24 cellular contexts compared by ENCODE assay signal in the genomic region with DNA sequence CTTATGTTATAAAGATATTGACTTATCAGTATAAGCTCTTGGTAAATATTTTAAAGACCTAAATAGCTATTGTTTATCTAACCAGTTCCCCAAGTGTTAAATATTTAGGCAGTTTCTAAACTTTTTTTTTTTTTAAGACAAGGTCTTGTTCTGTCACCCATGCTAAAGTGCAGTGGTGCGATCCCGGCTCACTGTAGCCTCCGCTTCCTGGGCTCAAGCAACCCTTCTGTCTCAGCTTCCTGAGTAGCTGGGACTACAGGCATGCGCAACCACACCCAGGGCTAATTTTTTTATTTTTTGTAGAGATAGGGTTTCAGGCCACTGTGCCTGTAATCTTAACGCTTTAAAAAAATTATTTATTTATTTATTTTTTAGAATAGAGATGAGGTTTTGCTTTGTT. TPM values are rescaled to one million over a fixed set of nuclear protein-coding genes. Genes with fewer than 3 reads are reported as not detected.
"Had no signal": no experiment of that assay in that cellular context is flagged by ENCODE, and none has a peak within 500 bp of the region (broad histone marks: within the 10 kb centered on the region; RNA-seq: fewer than 3 reads in every experiment).

No MANE protein-coding gene starts in this region.

- H3K4me1 ChIP-seq: esophagus muscularis mucosa, sigmoid colon, tibial nerve, uterus had no signal

- H3K27ac Mint-ChIP-seq: activated CD4-positive, alpha-beta memory T cell treated with anti-CD3 and anti-CD28 coated beads for 36 hours; activated naive CD8-positive, alpha-beta T cell treated with anti-CD3 and anti-CD28 coated beads for 36 hours; dendritic cell treated with granulocyte-macrophage colony-stimulating factor and Interleukin-4, amounts not matched to agents 40 ng/mL and 50 ng/mL, for 4 days; natural killer cell; WTC11 had no signal

- H3K27me3 Mint-ChIP-seq: activated CD4-positive, alpha-beta memory T cell treated with anti-CD3 and anti-CD28 coated beads for 36 hours; activated naive CD8-positive, alpha-beta T cell treated with anti-CD3 and anti-CD28 coated beads for 36 hours; dendritic cell treated with granulocyte-macrophage colony-stimulating factor and Interleukin-4, amounts not matched to agents 40 ng/mL and 50 ng/mL, for 4 days had no signal

- H3K4me1 Mint-ChIP-seq: activated naive CD8-positive, alpha-beta T cell treated with anti-CD3 and anti-CD28 coated beads for 36 hours; natural killer cell; WTC11 had no signal

- H3K9me3 Mint-ChIP-seq: activated CD4-positive, alpha-beta memory T cell treated with anti-CD3 and anti-CD28 coated beads for 36 hours; activated naive CD8-positive, alpha-beta T cell treated with anti-CD3 and anti-CD28 coated beads for 36 hours; dendritic cell treated with granulocyte-macrophage colony-stimulating factor and Interleukin-4, amounts not matched to agents 40 ng/mL and 50 ng/mL, for 4 days; natural killer cell; WTC11 had no signal

- ATAC-seq: heart right ventricle; natural killer cell; pancreas; stimulated activated naive CD8-positive, alpha-beta T cell treated with anti-CD3 and anti-CD28 coated beads, Interleukin-15, Interleukin-2, amounts not matched to agents 100 U/mL and 50 U/mL, for 24 hours; WTC11 had no signal

- H3K27me3 ChIP-seq: esophagus muscularis mucosa, heart right ventricle, pancreas, sigmoid colon, tibial nerve, uterus had no signal

- H3K36me3 ChIP-seq: esophagus muscularis mucosa, heart right ventricle, pancreas, sigmoid colon, tibial nerve, uterus had no signal

- H3K36me3 Mint-ChIP-seq: activated CD4-positive, alpha-beta memory T cell treated with anti-CD3 and anti-CD28 coated beads for 36 hours; activated naive CD8-positive, alpha-beta T cell treated with anti-CD3 and anti-CD28 coated beads for 36 hours; natural killer cell; WTC11 had no signal

- H3K9me3 ChIP-seq: esophagus muscularis mucosa, heart right ventricle, pancreas, sigmoid colon, tibial nerve, uterus had no signal

- H3K4me3 Mint-ChIP-seq: activated CD4-positive, alpha-beta memory T cell treated with anti-CD3 and anti-CD28 coated beads for 36 hours; activated naive CD8-positive, alpha-beta T cell treated with anti-CD3 and anti-CD28 coated beads for 36 hours; dendritic cell treated with granulocyte-macrophage colony-stimulating factor and Interleukin-4, amounts not matched to agents 40 ng/mL and 50 ng/mL, for 4 days; natural killer cell; WTC11 had no signal

- FAIRE-seq: endothelial cell of umbilical vein, pancreas had no signal

- DNase-seq: activated CD4-positive, alpha-beta memory T cell treated with anti-CD3 and anti-CD28 coated beads for 36 hours; activated CD4-positive, alpha-beta T cell treated with anti-CD3 and anti-CD28 coated beads for 4 hours; activated naive CD4-positive, alpha-beta T cell; activated naive CD8-positive, alpha-beta T cell treated with anti-CD3 and anti-CD28 coated beads for 36 hours; activated T-cell treated with anti-CD3 and anti-CD28 coated beads for 4 hours; amniotic stem cell; effector CD8-positive, alpha-beta T cell; heart right ventricle; mesendoderm; natural killer cell; pancreas; sigmoid colon; stimulated activated CD8-positive, alpha-beta memory T cell treated with anti-CD3 and anti-CD28 coated beads, Interleukin-4, amount 100 ng/mL, for 48 hours; stimulated activated naive CD8-positive, alpha-beta T cell treated with anti-CD3 and anti-CD28 coated beads, Interleukin-15, Interleukin-2, amounts not matched to agents 100 U/mL and 50 U/mL, for 24 hours; substantia nigra; T-helper 2 cell; uterus had no signal

- H3K27ac ChIP-seq: esophagus muscularis mucosa, heart right ventricle, pancreas, sigmoid colon, tibial nerve, uterus had no signal

- H3K4me3 ChIP-seq: esophagus muscularis mucosa, heart right ventricle, pancreas, sigmoid colon, tibial nerve, uterus had no signal

RNA-seq across cellular contexts. Expression of a gene that starts 55.0 kb away (rescaled TPM):
- total RNA-seq: activated CD4-positive, alpha-beta memory T cell treated with anti-CD3 and anti-CD28 coated beads for 36 hours; activated naive CD8-positive, alpha-beta T cell treated with anti-CD3 and anti-CD28 coated beads for 36 hours; cerebellum; endothelial cell of umbilical vein; esophagus muscularis mucosa; heart right ventricle; kidney epithelial cell; sigmoid colon; tibial nerve; WTC11 had no signal
- polyA plus RNA-seq: endothelial cell of umbilical vein, heart right ventricle, pancreas had no signal
